In genomic region chr3:158770254-158771017, GRCh38 we compare ENCODE assay signal across 12 cellular contexts. TPM values are rescaled to one million over a fixed set of nuclear protein-coding genes. Genes with fewer than 3 reads are reported as not detected.
DNase-seq lines count a peak whose midpoint lies in the region; TF ChIP-seq lines count a peak whose summit lies in the region.
"Had no signal": no experiment of that assay in that cellular context is flagged by ENCODE, and none has a peak within 500 bp of the region (broad histone marks: within the 10 kb centered on the region; RNA-seq: fewer than 3 reads in every experiment).

No MANE protein-coding gene starts in this region.

- DNase-seq in AG08396 (ENCODE audit: low spot score) (peak; percentile 60), M059J (ENCODE audit: low read depth) (peak; percentile 81), colonic mucosa (no peak), Karpas-422 (no peak), SW 1271 (lab: John Stamatoyannopoulos, UW) (no peak), neural progenitor cell (ENCODE audit: low spot score) (no peak), DMS79 treated with DMSO at 0.1 percent for 48 hours (lab: John Stamatoyannopoulos, UW) (no peak)
- DNase-seq: amniotic stem cell had no signal

- no peaks in the 10 kb centered on the region for H3K9me3 ChIP-seq in colonic mucosa
- no peaks in the 10 kb centered on the region for H3K9me3 ChIP-seq in muscle layer of duodenum (ENCODE audit: control insufficient read depth in 1 of 2, low read length in 2 of 2)
- no peaks in the 10 kb centered on the region for H3K9me3 ChIP-seq in Karpas-422 (ENCODE audit: low read length)
- no peaks in the 10 kb centered on the region for H3K9me3 ChIP-seq in neural progenitor cell (ENCODE audit: low read depth)

- no peak overlapping the region for H3K9ac ChIP-seq in colonic mucosa (ENCODE audit: low read depth in 2 of 2, low read length in 2 of 2)
- no peak overlapping the region for H3K9ac ChIP-seq in Karpas-422 (ENCODE audit: low read length)
- no peak overlapping the region for H3K9ac ChIP-seq in neural progenitor cell

- H3K79me2 ChIP-seq in Karpas-422 (ENCODE audit: low read length): no peaks in the 10 kb centered on the region
- H3K79me2 ChIP-seq in neural progenitor cell (ENCODE audit: low read depth): no peaks in the 10 kb centered on the region

- peaks cover 9% of the 10 kb centered on the region for H3K4me1 Mint-ChIP-seq in neural progenitor cell
- H3K4me1 Mint-ChIP-seq: memory B cell had no signal

- H3K27me3 ChIP-seq in colonic mucosa (no peaks in the 10 kb centered on the region), muscle layer of duodenum (ENCODE audit: low read depth, low read length) (no peaks in the 10 kb centered on the region), Karpas-422 (ENCODE audit: low read length) (no peaks in the 10 kb centered on the region), neural progenitor cell (no peaks in the 10 kb centered on the region)

- TF ChIP-seq CTCF in colonic mucosa (IDR thresholded peaks at IDR 0.05) (no peak), neural progenitor cell (IDR thresholded peaks at IDR 0.05) (no peak)

- H3K9me3 Mint-ChIP-seq in neural progenitor cell: no peaks in the 10 kb centered on the region
- H3K9me3 Mint-ChIP-seq: memory B cell; stimulated activated naive CD8-positive, alpha-beta T cell treated with anti-CD3 and anti-CD28 coated beads, Interleukin-15, Interleukin-2, amounts not matched to agents 100 ng/mL and 50 ng/mL, for 24 hours; T-helper 1 cell treated with Interleukin-12 subunit alpha and Interleukin-12 subunit beta and Interleukin-4 antibody, amounts not matched to agents 30 μg/mL and 1 μg/mL, for 36 hours had no signal

- H3K4me1 ChIP-seq in colonic mucosa (peaks cover 10% of the 10 kb centered on the region), muscle layer of duodenum (ENCODE audit: control insufficient read depth in 1 of 2, insufficient read depth in 2 of 2, low read length in 2 of 2) (peaks cover 6 to 33% of the 10 kb centered on the region in 2 donors), Karpas-422 (ENCODE audit: low read length) (no peaks in the 10 kb centered on the region), neural progenitor cell (peaks cover 11% of the 10 kb centered on the region)

- H3K4me3 ChIP-seq in colonic mucosa (no peak overlapping the region), muscle layer of duodenum (ENCODE audit: low read depth in 1 of 2, low read length in 2 of 2) (no peak overlapping the region), Karpas-422 (ENCODE audit: low read length) (no peak overlapping the region), neural progenitor cell (no peak overlapping the region)

- peaks cover 2% of the 10 kb centered on the region for H3K27me3 Mint-ChIP-seq in neural progenitor cell (ENCODE audit: insufficient read depth, low read depth)
- H3K27me3 Mint-ChIP-seq: stimulated activated naive CD8-positive, alpha-beta T cell treated with anti-CD3 and anti-CD28 coated beads, Interleukin-15, Interleukin-2, amounts not matched to agents 100 ng/mL and 50 ng/mL, for 24 hours had no signal

- no peak overlapping the region for H2AFZ ChIP-seq in Karpas-422 (ENCODE audit: low read length)
- no peak overlapping the region for H2AFZ ChIP-seq in neural progenitor cell (replicated peaks)

- no peaks in the 10 kb centered on the region for H3K36me3 Mint-ChIP-seq in neural progenitor cell

- H3K9me2 ChIP-seq in Karpas-422 (replicated peaks; ENCODE audit: insufficient read depth, low read length): no peaks in the 10 kb centered on the region

- intact Hi-C loops in colonic mucosa (cut with DNase I): no loop called here

- no peaks in the 10 kb centered on the region for H3F3A ChIP-seq in neural progenitor cell (ENCODE audit: low read depth)

- H3K27ac ChIP-seq in colonic mucosa (peak overlapping the region; percentile 61), muscle layer of duodenum (ENCODE audit: low read length) (peak overlapping the region; percentile 43), Karpas-422 (ENCODE audit: low read length) (no peak overlapping the region), neural progenitor cell (no peak overlapping the region)

- H4K20me1 ChIP-seq in Karpas-422 (ENCODE audit: insufficient read depth, low read depth, low read length) (no peaks in the 10 kb centered on the region), neural progenitor cell (ENCODE audit: low read depth) (no peaks in the 10 kb centered on the region)

- H3K36me3 ChIP-seq in colonic mucosa (no peaks in the 10 kb centered on the region), muscle layer of duodenum (ENCODE audit: control insufficient read depth in 1 of 2, insufficient read depth in 2 of 2, low read length in 2 of 2) (no peaks in the 10 kb centered on the region), Karpas-422 (ENCODE audit: insufficient read depth, low read length) (no peaks in the 10 kb centered on the region), neural progenitor cell (no peaks in the 10 kb centered on the region)

- no peak overlapping the region for H3K4me3 Mint-ChIP-seq in neural progenitor cell
- H3K4me3 Mint-ChIP-seq: memory B cell; stimulated activated naive CD8-positive, alpha-beta T cell treated with anti-CD3 and anti-CD28 coated beads, Interleukin-15, Interleukin-2, amounts not matched to agents 100 ng/mL and 50 ng/mL, for 24 hours; T-helper 1 cell treated with Interleukin-12 subunit alpha and Interleukin-12 subunit beta and Interleukin-4 antibody, amounts not matched to agents 30 μg/mL and 1 μg/mL, for 36 hours had no signal

- H3K4me2 ChIP-seq in Karpas-422 (ENCODE audit: low read depth, low read length, poor library complexity, severe bottlenecking): no peak overlapping the region
- H3K4me2 ChIP-seq in neural progenitor cell: no peak overlapping the region

- no peak overlapping the region for H3K27ac Mint-ChIP-seq in neural progenitor cell
- H3K27ac Mint-ChIP-seq: memory B cell; stimulated activated naive CD8-positive, alpha-beta T cell treated with anti-CD3 and anti-CD28 coated beads, Interleukin-15, Interleukin-2, amounts not matched to agents 100 ng/mL and 50 ng/mL, for 24 hours; T-helper 1 cell treated with Interleukin-12 subunit alpha and Interleukin-12 subunit beta and Interleukin-4 antibody, amounts not matched to agents 30 μg/mL and 1 μg/mL, for 36 hours had no signal

RNA-seq across cellular contexts. Expression of gene MFSD1, which starts 31.4 kb away (rescaled TPM):
- total RNA-seq in M059J (2014; rRNA removed; shearing (Covaris generic)): 139 and 180 TPM in 2 replicates
- total RNA-seq in colonic mucosa: 10 to 100 TPM; 51.1 to 54.4 TPM
- total RNA-seq in Karpas-422 (2014; rRNA removed; shearing (Covaris generic); ENCODE audit: low replicate concordance): 64.7 and 114 TPM in 2 replicates
- total RNA-seq in neural progenitor cell (ENCODE audit: low replicate concordance): 13.4 and 16.0 TPM in 2 replicates

RNA-seq across cellular contexts. Expression of gene RARRES1, which starts 38.2 kb away (rescaled TPM):
- total RNA-seq in M059J (2014; rRNA removed; shearing (Covaris generic)): 1.8 and 3.7 TPM in 2 replicates
- 10 to 100 TPM; 30.6 to 79.5 TPM for total RNA-seq in colonic mucosa
- not detected in 2 replicates for total RNA-seq in Karpas-422 (2014; rRNA removed; shearing (Covaris generic); ENCODE audit: low replicate concordance)
- 0.21 and 0.62 TPM in 2 replicates for total RNA-seq in neural progenitor cell (ENCODE audit: low replicate concordance)

Comparison
In these comparisons a context has a peak if more than half of its experiments do, and no peak if none do; other contexts are left out.
1. DNase-seq: peak in AG08396 (single experiment) and M059J (single experiment); none in colonic mucosa (single experiment), Karpas-422 (single experiment), SW 1271 (0 of 2), neural progenitor cell (single experiment) and DMS79 treated with DMSO at 0.1 percent for 48 hours (single experiment).
2. H3K27ac ChIP-seq: peak in colonic mucosa (single experiment) and muscle layer of duodenum (single experiment); none in Karpas-422 (single experiment) and neural progenitor cell (single experiment).